ENCODE assay signal across 1 cellular context in the genomic region with DNA sequence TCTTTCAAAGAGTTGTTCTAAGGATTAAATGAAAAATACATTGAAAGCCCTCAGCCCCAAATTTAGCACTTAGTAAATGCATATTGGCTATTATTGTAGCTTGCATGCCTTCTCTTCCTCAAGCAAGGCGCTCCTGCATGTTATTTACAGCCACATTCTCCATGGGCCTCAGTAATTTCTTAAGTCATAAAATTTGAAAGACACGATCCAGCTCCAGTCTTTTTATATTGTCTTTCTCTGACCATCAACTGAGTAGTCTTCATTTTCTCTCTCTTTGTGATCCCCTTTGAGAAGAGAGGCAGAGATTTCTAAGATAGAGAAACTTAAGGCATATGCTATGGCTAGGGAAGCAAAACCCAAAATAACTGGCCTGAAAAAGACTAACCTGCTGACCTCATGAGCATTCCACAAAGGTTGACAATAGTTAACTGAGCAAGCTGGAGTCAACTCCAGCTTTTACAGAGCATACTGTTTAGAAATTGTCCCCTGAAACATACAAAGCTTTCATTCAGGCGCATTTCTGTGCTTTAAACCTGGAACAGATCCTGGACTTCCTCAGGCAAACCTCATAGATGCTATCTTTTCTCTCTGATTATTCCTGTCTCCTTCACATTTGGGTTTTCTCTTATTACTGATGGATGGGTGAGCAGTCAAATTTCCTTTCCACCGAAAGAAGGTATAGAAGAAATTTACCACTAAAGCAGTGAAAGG.
TF ChIP-seq lines count a peak whose summit lies in the region.

No MANE protein-coding gene starts in this region.

TF ChIP-seq in IMR-90, 13 proteins besides CTCF, POLR2A, EP300 and RAD21:
- TF ChIP-seq BHLHE40 (IDR thresholded peaks at IDR 0.05; ENCODE audit: low read depth, low read length) = no peak
